Comparison of ENCODE assay signal across 16 cellular contexts in the genomic region with DNA sequence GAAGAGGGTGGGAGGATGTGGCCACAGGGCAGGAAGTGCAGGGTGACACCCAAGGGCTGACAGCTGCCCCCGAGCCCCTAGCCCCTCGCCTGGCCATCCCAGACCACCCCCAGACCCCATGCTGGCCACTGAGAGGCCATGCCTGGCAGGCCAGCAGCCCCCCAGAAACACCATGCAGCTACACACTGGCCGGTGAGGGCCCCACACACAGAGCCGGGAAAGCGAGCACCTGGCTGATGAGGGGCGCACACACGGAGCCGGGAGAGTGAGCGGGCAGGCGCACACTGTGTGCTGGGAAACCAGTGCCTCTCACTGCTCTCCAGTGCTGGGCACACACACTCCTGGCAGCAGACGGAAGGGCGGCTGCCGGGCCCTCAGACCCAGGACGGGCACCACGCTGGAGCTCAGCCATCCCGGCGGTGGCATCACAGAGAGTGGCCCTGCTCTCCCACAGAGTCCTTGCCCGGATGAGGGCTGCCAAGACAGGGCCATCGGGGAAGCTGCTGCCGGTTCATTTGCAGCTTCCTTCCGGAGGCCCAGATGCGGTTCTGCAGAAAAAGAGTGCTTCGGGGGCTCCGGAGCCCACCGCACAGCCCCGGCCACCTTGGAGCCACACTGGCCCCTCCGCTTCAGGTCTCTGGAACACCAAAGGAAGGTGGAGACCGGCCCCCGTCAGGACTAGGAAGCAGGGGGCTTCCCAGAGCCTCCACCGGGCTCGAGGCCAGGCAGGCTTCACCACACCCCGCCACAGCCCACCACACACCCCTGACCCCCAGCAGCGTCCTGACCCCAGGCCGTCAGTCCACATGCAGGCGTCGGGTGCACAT.
"Had no signal": no experiment of that assay in that cellular context is flagged by ENCODE, and none has a peak within 500 bp of the region (broad histone marks: within the 10 kb centered on the region; RNA-seq: fewer than 3 reads in every experiment).

No MANE protein-coding gene starts in this region.

- H3K4me3 ChIP-seq: cardiac muscle cell, sigmoid colon, tibial artery, uterus had no signal

- H3K9me3 Mint-ChIP-seq: activated CD4-positive, alpha-beta T cell treated with anti-CD3 and anti-CD28 coated beads, Interleukin-2, amount 10 ng/mL, durations not matched to agents 7 days and 5 days; activated naive CD4-positive, alpha-beta T cell treated with anti-CD3 and anti-CD28 coated beads, Interleukin-2, amount 50 U/mL, for 24 hours; activated T-cell treated with anti-CD3 and anti-CD28 coated beads, Interleukin-2, amount 50 U/mL, for 24 hours; T-helper 2 cell treated with Interferon-gamma antibody and Interleukin-4, amounts not matched to agents 5 μg/mL and 100 μg/mL, for 36 hours had no signal

- H3K4me3 Mint-ChIP-seq: activated CD4-positive, alpha-beta T cell treated with anti-CD3 and anti-CD28 coated beads, Interleukin-2, amount 10 ng/mL, durations not matched to agents 7 days and 5 days; activated naive CD4-positive, alpha-beta T cell treated with anti-CD3 and anti-CD28 coated beads, Interleukin-2, amount 50 U/mL, for 24 hours; activated T-cell treated with anti-CD3 and anti-CD28 coated beads, Interleukin-2, amount 50 U/mL, for 24 hours; T-helper 2 cell treated with Interferon-gamma antibody and Interleukin-4, amounts not matched to agents 5 μg/mL and 100 μg/mL, for 36 hours had no signal

- H3K27ac Mint-ChIP-seq: activated CD4-positive, alpha-beta T cell treated with anti-CD3 and anti-CD28 coated beads, Interleukin-2, amount 10 ng/mL, durations not matched to agents 7 days and 5 days; activated naive CD4-positive, alpha-beta T cell treated with anti-CD3 and anti-CD28 coated beads, Interleukin-2, amount 50 U/mL, for 24 hours; activated T-cell treated with anti-CD3 and anti-CD28 coated beads, Interleukin-2, amount 50 U/mL, for 24 hours; T-helper 2 cell treated with Interferon-gamma antibody and Interleukin-4, amounts not matched to agents 5 μg/mL and 100 μg/mL, for 36 hours had no signal

- H3K27ac ChIP-seq: cardiac muscle cell, sigmoid colon, tibial artery, uterus had no signal

- H3K27me3 Mint-ChIP-seq: activated CD4-positive, alpha-beta T cell treated with anti-CD3 and anti-CD28 coated beads, Interleukin-2, amount 10 ng/mL, durations not matched to agents 7 days and 5 days had no signal

- H3K4me1 Mint-ChIP-seq: activated CD4-positive, alpha-beta T cell treated with anti-CD3 and anti-CD28 coated beads, Interleukin-2, amount 10 ng/mL, durations not matched to agents 7 days and 5 days; activated naive CD4-positive, alpha-beta T cell treated with anti-CD3 and anti-CD28 coated beads, Interleukin-2, amount 50 U/mL, for 24 hours had no signal

- FAIRE-seq: endothelial cell of umbilical vein had no signal

- H3K36me3 Mint-ChIP-seq: activated naive CD4-positive, alpha-beta T cell treated with anti-CD3 and anti-CD28 coated beads, Interleukin-2, amount 50 U/mL, for 24 hours had no signal

- DNase-seq: activated CD4-positive, alpha-beta T cell treated with anti-CD3 and anti-CD28 coated beads, Interleukin-2, amount 10 ng/mL, durations not matched to agents 7 days and 5 days; activated CD4-positive, CD25-positive, alpha-beta regulatory T cell; foreskin fibroblast; glutamatergic neuron; hypothalamus; kidney glomerular epithelial cell; mesendoderm; stimulated activated CD4-positive, alpha-beta T cell treated with anti-CD3 and anti-CD28 coated beads, Interleukin-1b, Interleukin-23, amount 100 ng/mL, for 48 hours; uterus had no signal
